ENCODE assay signal across 15 cellular contexts in the genomic region with DNA sequence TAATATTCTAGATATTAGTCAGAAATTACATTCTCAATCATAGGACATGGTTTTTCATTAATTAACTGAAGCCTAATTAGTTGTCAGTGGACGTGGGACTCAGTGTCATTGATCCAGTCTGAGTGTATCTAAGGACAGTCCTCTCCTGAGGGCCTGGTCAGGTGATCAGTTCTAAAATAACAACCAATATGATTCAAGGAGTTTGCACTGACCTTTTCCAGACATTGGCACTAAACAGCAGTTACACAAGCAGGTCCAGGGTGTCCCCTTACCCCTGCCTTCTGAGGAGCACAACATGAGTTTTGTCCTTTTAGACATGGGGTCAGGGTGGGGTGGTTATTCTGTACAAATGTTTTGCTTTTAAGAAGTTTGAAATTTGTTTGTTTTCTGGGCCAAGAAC.
DNase-seq lines count a peak whose midpoint lies in the region; ATAC-seq and TF ChIP-seq lines count a peak whose summit lies in the region.
"Had no signal": no experiment of that assay in that cellular context is flagged by ENCODE, and none has a peak within 500 bp of the region (broad histone marks: within the 10 kb centered on the region; RNA-seq: fewer than 3 reads in every experiment).

No MANE protein-coding gene starts in this region.

- intact Hi-C loops in left ventricle myocardium superior (cut with micrococcal nuclease) = no loop called here

- no peak overlapping the region for H3K4me3 Mint-ChIP-seq in nephron progenitor cell
- no peak overlapping the region for H3K4me3 Mint-ChIP-seq in stimulated activated effector memory CD8-positive, alpha-beta T cell treated with anti-CD3 and anti-CD28 coated beads, Interleukin-12 subunit alpha, Interleukin-12 subunit beta, amount 100 ng/mL, for 72 hours
- H3K4me3 Mint-ChIP-seq: B cell; CD4-positive, alpha-beta memory T cell; HFFc6 had no signal

- H3K36me3 Mint-ChIP-seq in nephron progenitor cell (ENCODE audit: low read depth) = peaks cover 47% of the 10 kb centered on the region
- H3K36me3 Mint-ChIP-seq in stimulated activated effector memory CD8-positive, alpha-beta T cell treated with anti-CD3 and anti-CD28 coated beads, Interleukin-12 subunit alpha, Interleukin-12 subunit beta, amount 100 ng/mL, for 72 hours = no peaks in the 10 kb centered on the region

- H3K4me1 Mint-ChIP-seq in nephron progenitor cell = peaks cover 29% of the 10 kb centered on the region
- no peaks in the 10 kb centered on the region for H3K4me1 Mint-ChIP-seq in stimulated activated effector memory CD8-positive, alpha-beta T cell treated with anti-CD3 and anti-CD28 coated beads, Interleukin-12 subunit alpha, Interleukin-12 subunit beta, amount 100 ng/mL, for 72 hours
- H3K4me1 Mint-ChIP-seq: B cell; CD4-positive, alpha-beta memory T cell had no signal

- peak overlapping the region; percentile 64 for H3K27ac ChIP-seq in cardiac muscle cell

- peaks cover 36% of the 10 kb centered on the region for H3K9me3 Mint-ChIP-seq in nephron progenitor cell
- no peaks in the 10 kb centered on the region for H3K9me3 Mint-ChIP-seq in stimulated activated effector memory CD8-positive, alpha-beta T cell treated with anti-CD3 and anti-CD28 coated beads, Interleukin-12 subunit alpha, Interleukin-12 subunit beta, amount 100 ng/mL, for 72 hours
- H3K9me3 Mint-ChIP-seq: HFFc6 had no signal

- DNase-seq in HuH-7.5 (ENCODE audit: low spot score) = peak; percentile 8
- DNase-seq in cardiac muscle cell (ENCODE audit: low read depth in 1 of 2, low spot score in 1 of 2) = peak in 1 of 2 donors; percentile 46
- no peak for DNase-seq in left ventricle myocardium superior
- DNase-seq in nephron progenitor cell = no peak
- DNase-seq in activated CD4-positive, alpha-beta T cell treated with anti-CD3 and anti-CD28 coated beads for 48 hours = no peak
- no peak for DNase-seq in stimulated activated effector memory CD8-positive, alpha-beta T cell treated with anti-CD3 and anti-CD28 coated beads, Interleukin-12 subunit alpha, Interleukin-12 subunit beta, amount 100 ng/mL, for 72 hours (ENCODE audit: low spot score in 2 of 2)
- DNase-seq in A172 (ENCODE audit: low spot score) = no peak
- DNase-seq: C1 segment of cervical spinal cord; CD4-positive, alpha-beta memory T cell; DMS79; HCEC 1CT; HFFc6 had no signal

- peaks cover 20% of the 10 kb centered on the region for H3K4me1 ChIP-seq in cardiac muscle cell (ENCODE audit: low read depth)

- no peaks in the 10 kb centered on the region for H3K27me3 ChIP-seq in cardiac muscle cell

- H3K36me3 ChIP-seq in cardiac muscle cell = peaks cover 34% of the 10 kb centered on the region

- H3K27me3 Mint-ChIP-seq in nephron progenitor cell (ENCODE audit: low read depth, poor library complexity) = peaks cover 6% of the 10 kb centered on the region

- no peak for TF ChIP-seq CTCF in cardiac muscle cell (IDR thresholded peaks at IDR 0.05; ENCODE audit: low read depth, low read length)
- TF ChIP-seq CTCF in nephron progenitor cell (IDR thresholded peaks at IDR 0.05) = no peak

- H3K4me3 ChIP-seq in cardiac muscle cell = no peak overlapping the region
- H3K4me3 ChIP-seq: GM12878 had no signal

- H3K27ac Mint-ChIP-seq in nephron progenitor cell = peak overlapping the region; percentile 44
- H3K27ac Mint-ChIP-seq in stimulated activated effector memory CD8-positive, alpha-beta T cell treated with anti-CD3 and anti-CD28 coated beads, Interleukin-12 subunit alpha, Interleukin-12 subunit beta, amount 100 ng/mL, for 72 hours = no peak overlapping the region
- H3K27ac Mint-ChIP-seq: B cell; CD4-positive, alpha-beta memory T cell; HFFc6 had no signal

- H3K9me3 ChIP-seq in cardiac muscle cell (ENCODE audit: low read depth) = no peaks in the 10 kb centered on the region

- ATAC-seq in left ventricle myocardium superior = peak; percentile 93
- no peak for ATAC-seq in HG03469 (IDR thresholded peaks at IDR 0.05; ENCODE audit: unreplicated experiment)
- ATAC-seq in stimulated activated effector memory CD8-positive, alpha-beta T cell treated with anti-CD3 and anti-CD28 coated beads, Interleukin-12 subunit alpha, Interleukin-12 subunit beta, amount 100 ng/mL, for 72 hours = no peak
- ATAC-seq: GM12878 had no signal
